Comparison of ENCODE assay signal across 8 cellular contexts in genomic region chr5:41843456-41844112, GRCh38. TPM values are rescaled to one million over a fixed set of nuclear protein-coding genes. Genes with fewer than 3 reads are reported as not detected.
DNase-seq lines count a peak whose midpoint lies in the region; ATAC-seq and TF ChIP-seq lines count a peak whose summit lies in the region.

No MANE protein-coding gene starts in this region.

- H3K9ac ChIP-seq in mesendoderm (ENCODE audit: low read length): no peak overlapping the region

- DNase-seq in activated T-cell treated with anti-CD3 and anti-CD28 coated beads for 4 hours (peak; percentile 7), HAP-1 (ENCODE audit: low spot score in 2 of 2) (peak; percentile 49 to 62), LNCaP clone FGC (ENCODE audit: low read depth) (peak; percentile 38), Panc1 (ENCODE audit: low read depth, low spot score) (no peak), mesendoderm (peak; percentile 58)
- no peak for DNase-seq in activated T-cell treated with anti-CD3 and anti-CD28 coated beads, Interleukin-2, amount 50 U/mL, for 4 hours
- DNase-seq in effector CD4-positive, alpha-beta T cell: peak; percentile 5
- DNase-seq in activated T-helper 1 cell treated with anti-CD3 and anti-CD28 coated beads, Interleukin-12 subunit alpha, Interleukin-12 subunit beta, Interleukin-2, Interleukin-4 antibody, amounts not matched to agents 30 ng/mL and 10 ng/mL and 1 ng/mL, durations not matched to agents 14 hours and 24 hours and 36 hours (ENCODE audit: low spot score): no peak

- H3K23ac ChIP-seq in mesendoderm (ENCODE audit: low read length): no peak overlapping the region

- H3K27ac Mint-ChIP-seq in activated T-helper 1 cell treated with anti-CD3 and anti-CD28 coated beads, Interleukin-12 subunit alpha, Interleukin-12 subunit beta, Interleukin-2, Interleukin-4 antibody, amounts not matched to agents 30 ng/mL and 10 ng/mL and 1 ng/mL, durations not matched to agents 14 hours and 24 hours and 36 hours: no peak overlapping the region

- H3K9me3 ChIP-seq in HAP-1 (no peaks in the 10 kb centered on the region), Panc1 (ENCODE audit: control insufficient read depth, insufficient read depth, low read depth, low read length) (no peaks in the 10 kb centered on the region)

- no peak overlapping the region for H2AK5ac ChIP-seq in mesendoderm (ENCODE audit: low read length)

- H2BK15ac ChIP-seq in mesendoderm (replicated peaks; ENCODE audit: low read depth): no peak overlapping the region

- peak; percentile 67 for TF ChIP-seq CTCF in LNCaP clone FGC (IDR thresholded peaks at IDR 0.05; ENCODE audit: control insufficient read depth, extremely low read depth, insufficient read depth)
- TF ChIP-seq CTCF in Panc1 (IDR thresholded peaks at IDR 0.05): peak; percentile 75; the same call in 1 of the 2 replicates

- intact Hi-C loops in Panc1 (cut with micrococcal nuclease; ENCODE audit: unreplicated experiment): loop anchor here (2.0 to 5.0 kb wide), 3 partner anchors 135 to 941 kb away; no protein-coding TSS in a partner anchor
- intact Hi-C loops in activated T-helper 1 cell treated with anti-CD3 and anti-CD28 coated beads, Interleukin-12 subunit alpha, Interleukin-12 subunit beta, Interleukin-2, Interleukin-4 antibody, amounts not matched to agents 30 ng/mL and 10 ng/mL and 1 ng/mL, durations not matched to agents 14 hours and 24 hours and 36 hours (cut with micrococcal nuclease): loop anchor here (1.0 to 5.0 kb wide), 7 partner anchors 13 to 939 kb away; no protein-coding TSS in a partner anchor

- no peak overlapping the region for H3K4me3 ChIP-seq in HAP-1
- H3K4me3 ChIP-seq in LNCaP clone FGC (ENCODE audit: low read depth, low read length): no peak overlapping the region
- H3K4me3 ChIP-seq in Panc1 (ENCODE audit: low read depth in 2 of 2, low read length in 2 of 2): no peak overlapping the region
- no peak overlapping the region for H3K4me3 ChIP-seq in mesendoderm (ENCODE audit: low read length)

- no peak overlapping the region for H3K4ac ChIP-seq in mesendoderm (ENCODE audit: low read depth, low read length)

- H3K9me3 Mint-ChIP-seq in activated T-cell treated with anti-CD3 and anti-CD28 coated beads, Interleukin-2, amount 50 U/mL, for 4 hours: no peaks in the 10 kb centered on the region
- no peaks in the 10 kb centered on the region for H3K9me3 Mint-ChIP-seq in activated T-helper 1 cell treated with anti-CD3 and anti-CD28 coated beads, Interleukin-12 subunit alpha, Interleukin-12 subunit beta, Interleukin-2, Interleukin-4 antibody, amounts not matched to agents 30 ng/mL and 10 ng/mL and 1 ng/mL, durations not matched to agents 14 hours and 24 hours and 36 hours

- H4K5ac ChIP-seq in mesendoderm (ENCODE audit: low read length): no peak overlapping the region

- ATAC-seq in activated T-cell treated with anti-CD3 and anti-CD28 coated beads, Interleukin-2, amount 50 U/mL, for 4 hours: no peak
- peak; percentile 68 for ATAC-seq in Panc1

- no peak overlapping the region for H2BK5ac ChIP-seq in mesendoderm (ENCODE audit: low read length)

- WGBS in mesendoderm (ENCODE audit: extremely low coverage, insufficient coverage, low lambda C conversion rate): no CpG with 5 or more reads among the region's 5 CpGs

- no TSS peak for BruUV-seq in Panc1 (replicated peaks; lab: Mats Ljungman, UMichigan)

- no peaks in the 10 kb centered on the region for H3K27me3 Mint-ChIP-seq in activated T-cell treated with anti-CD3 and anti-CD28 coated beads, Interleukin-2, amount 50 U/mL, for 4 hours (ENCODE audit: low read depth)
- H3K27me3 Mint-ChIP-seq in activated T-helper 1 cell treated with anti-CD3 and anti-CD28 coated beads, Interleukin-12 subunit alpha, Interleukin-12 subunit beta, Interleukin-2, Interleukin-4 antibody, amounts not matched to agents 30 ng/mL and 10 ng/mL and 1 ng/mL, durations not matched to agents 14 hours and 24 hours and 36 hours (ENCODE audit: insufficient read depth): no peaks in the 10 kb centered on the region

- no peak overlapping the region for H2BK120ac ChIP-seq in mesendoderm (ENCODE audit: low read depth, low read length)

- H3K4me3 Mint-ChIP-seq in activated T-cell treated with anti-CD3 and anti-CD28 coated beads, Interleukin-2, amount 50 U/mL, for 4 hours: no peak overlapping the region
- H3K4me3 Mint-ChIP-seq in activated T-helper 1 cell treated with anti-CD3 and anti-CD28 coated beads, Interleukin-12 subunit alpha, Interleukin-12 subunit beta, Interleukin-2, Interleukin-4 antibody, amounts not matched to agents 30 ng/mL and 10 ng/mL and 1 ng/mL, durations not matched to agents 14 hours and 24 hours and 36 hours: no peak overlapping the region

- no peaks in the 10 kb centered on the region for H3K79me2 ChIP-seq in mesendoderm (ENCODE audit: control insufficient read depth, insufficient read depth, low read length)

- no peak overlapping the region for H4K8ac ChIP-seq in mesendoderm (ENCODE audit: low read depth, low read length)

- H3K56ac ChIP-seq in mesendoderm (ENCODE audit: low read length): no peak overlapping the region

- H3K36me3 Mint-ChIP-seq in activated T-cell treated with anti-CD3 and anti-CD28 coated beads, Interleukin-2, amount 50 U/mL, for 4 hours (ENCODE audit: insufficient read depth): peaks cover 25% of the 10 kb centered on the region
- H3K36me3 Mint-ChIP-seq in activated T-helper 1 cell treated with anti-CD3 and anti-CD28 coated beads, Interleukin-12 subunit alpha, Interleukin-12 subunit beta, Interleukin-2, Interleukin-4 antibody, amounts not matched to agents 30 ng/mL and 10 ng/mL and 1 ng/mL, durations not matched to agents 14 hours and 24 hours and 36 hours (ENCODE audit: low read depth): peaks cover 13% of the 10 kb centered on the region

- H3K4me2 ChIP-seq in mesendoderm (ENCODE audit: low read length): no peak overlapping the region

- CTCF ChIA-PET in Panc1 (lab: Charles Lee): interaction anchor here (0.7 to 1.0 kb wide), 2 partner anchors 146 to 939 kb away, joined by 3 to 4 read pairs; no protein-coding TSS in a partner anchor

- no peak overlapping the region for H3K18ac ChIP-seq in mesendoderm (ENCODE audit: low read length)

- H3K4me1 ChIP-seq in HAP-1 (no peaks in the 10 kb centered on the region), Panc1 (ENCODE audit: control insufficient read depth, insufficient read depth, low read length) (no peaks in the 10 kb centered on the region), mesendoderm (ENCODE audit: control insufficient read depth, low read depth, low read length) (no peaks in the 10 kb centered on the region)

- no peaks in the 10 kb centered on the region for H3K27me3 ChIP-seq in HAP-1 (ENCODE audit: low read depth)
- H3K27me3 ChIP-seq in Panc1 (ENCODE audit: control insufficient read depth, insufficient read depth, low read length): no peaks in the 10 kb centered on the region
- H3K27me3 ChIP-seq in mesendoderm (ENCODE audit: insufficient read depth, low read length, poor library complexity): no peaks in the 10 kb centered on the region

- in situ Hi-C loops in HAP-1 (cut with MboI; ENCODE audit: low sequenced_read_pairs) (loop anchor here (25.0 kb wide), 1 partner anchor 131 kb away; no protein-coding TSS in a partner anchor), Panc1 (cut with HindIII; ENCODE audit: low pct_unique_long_range_greater_than_20kb, low sequenced_read_pairs) (no loop called here)

- POLR2A ChIA-PET in Panc1 (lab: Charles Lee): no interaction called here

- H3K27ac ChIP-seq in Panc1 (ENCODE audit: low read length) (no peak overlapping the region), mesendoderm (ENCODE audit: low read depth, low read length) (no peak overlapping the region)

- H3K79me1 ChIP-seq in mesendoderm (ENCODE audit: low read length): no peaks in the 10 kb centered on the region

- H3K4me1 Mint-ChIP-seq in activated T-cell treated with anti-CD3 and anti-CD28 coated beads, Interleukin-2, amount 50 U/mL, for 4 hours (ENCODE audit: low read depth): no peaks in the 10 kb centered on the region
- no peaks in the 10 kb centered on the region for H3K4me1 Mint-ChIP-seq in activated T-helper 1 cell treated with anti-CD3 and anti-CD28 coated beads, Interleukin-12 subunit alpha, Interleukin-12 subunit beta, Interleukin-2, Interleukin-4 antibody, amounts not matched to agents 30 ng/mL and 10 ng/mL and 1 ng/mL, durations not matched to agents 14 hours and 24 hours and 36 hours (ENCODE audit: low read depth)

- H3K36me3 ChIP-seq in HAP-1 (replicated peaks) (peaks cover 17% of the 10 kb centered on the region), Panc1 (ENCODE audit: control insufficient read depth, insufficient read depth, low read length) (no peaks in the 10 kb centered on the region; the same call in 1 of the 2 replicates), mesendoderm (ENCODE audit: control insufficient read depth, insufficient read depth, low read length) (no peaks in the 10 kb centered on the region)

RNA-seq across cellular contexts. Expression of gene OXCT1, which starts 26.6 kb away (rescaled TPM):
- 10 to 100 TPM; 77.8 to 96.1 (median 89.7) TPM for total RNA-seq in activated T-cell treated with anti-CD3 and anti-CD28 coated beads, Interleukin-2, amount 50 U/mL, for 4 hours
- 10.5 TPM for total RNA-seq in Panc1 (2021; ENCODE audit: unreplicated experiment)
- polyA plus RNA-seq in Panc1 (2012; ENCODE audit: insufficient read length): 9.2 TPM
- 15.9 TPM for polyA plus RNA-seq in mesendoderm (2013, experiment 1 of 2)
- 17.1 TPM for polyA plus RNA-seq in mesendoderm (2013, experiment 2 of 2)
- total RNA-seq in activated T-helper 1 cell treated with anti-CD3 and anti-CD28 coated beads, Interleukin-12 subunit alpha, Interleukin-12 subunit beta, Interleukin-2, Interleukin-4 antibody, amounts not matched to agents 30 ng/mL and 10 ng/mL and 1 ng/mL, durations not matched to agents 14 hours and 24 hours and 36 hours: 84.4 and 85.1 TPM in 2 replicates

Comparison
In these comparisons a context has a peak if more than half of its experiments do, and no peak if none do; other contexts are left out.
1. DNase-seq: peak in activated T-cell treated with anti-CD3 and anti-CD28 coated beads for 4 hours (single experiment), HAP-1 (2 of 2), LNCaP clone FGC (single experiment), effector CD4-positive, alpha-beta T cell (single experiment) and mesendoderm (single experiment); none in activated T-cell treated with anti-CD3 and anti-CD28 coated beads, Interleukin-2, amount 50 U/mL, for 4 hours (single experiment), Panc1 (single experiment) and activated T-helper 1 cell treated with anti-CD3 and anti-CD28 coated beads, Interleukin-12 subunit alpha, Interleukin-12 subunit beta, Interleukin-2, Interleukin-4 antibody, amounts not matched to agents 30 ng/mL and 10 ng/mL and 1 ng/mL, durations not matched to agents 14 hours and 24 hours and 36 hours (single experiment).